ENCODE assay signal across 1 cellular context in the genomic region with DNA sequence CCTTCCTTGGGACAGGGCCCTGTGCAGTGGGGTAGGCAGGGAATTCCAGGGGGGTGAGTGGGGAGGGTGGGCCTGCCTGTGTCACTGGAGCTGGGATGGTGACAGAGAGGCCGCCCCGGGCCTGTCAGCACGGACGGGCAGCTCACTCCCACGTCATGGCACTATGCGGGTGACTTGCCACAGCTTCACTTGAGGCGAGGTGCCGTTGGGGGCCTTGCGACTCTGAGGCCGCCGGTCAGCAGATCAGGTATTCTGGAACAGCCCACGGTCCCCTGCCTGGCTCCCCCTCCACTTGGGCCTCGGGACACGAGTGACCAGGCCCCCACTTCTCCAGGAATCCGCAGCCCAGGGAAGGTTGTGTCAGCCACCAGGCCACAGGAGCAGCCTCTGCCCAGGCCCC.
A peak's percentile ranks its signal among the peaks of the same experiment; 100 is the strongest.
TF ChIP-seq lines count a peak whose summit lies in the region.

No MANE protein-coding gene starts in this region.

TF ChIP-seq in K562, 482 proteins besides CTCF, POLR2A, EP300 and RAD21:
- TF ChIP-seq, protein P1, sequence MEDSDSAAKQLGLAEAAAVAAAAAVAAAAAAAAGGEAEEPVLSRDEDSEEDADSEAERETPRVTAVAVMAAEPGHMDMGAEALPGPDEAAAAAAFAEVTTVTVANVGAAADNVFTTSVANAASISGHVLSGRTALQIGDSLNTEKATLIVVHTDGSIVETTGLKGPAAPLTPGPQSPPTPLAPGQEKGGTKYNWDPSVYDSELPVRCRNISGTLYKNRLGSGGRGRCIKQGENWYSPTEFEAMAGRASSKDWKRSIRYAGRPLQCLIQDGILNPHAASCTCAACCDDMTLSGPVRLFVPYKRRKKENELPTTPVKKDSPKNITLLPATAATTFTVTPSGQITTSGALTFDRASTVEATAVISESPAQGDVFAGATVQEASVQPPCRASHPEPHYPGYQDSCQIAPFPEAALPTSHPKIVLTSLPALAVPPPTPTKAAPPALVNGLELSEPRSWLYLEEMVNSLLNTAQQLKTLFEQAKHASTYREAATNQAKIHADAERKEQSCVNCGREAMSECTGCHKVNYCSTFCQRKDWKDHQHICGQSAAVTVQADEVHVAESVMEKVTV (CRISPR knock-in tag; IDR thresholded peaks at IDR 0.05) = no peak
- TF ChIP-seq, protein P2, sequence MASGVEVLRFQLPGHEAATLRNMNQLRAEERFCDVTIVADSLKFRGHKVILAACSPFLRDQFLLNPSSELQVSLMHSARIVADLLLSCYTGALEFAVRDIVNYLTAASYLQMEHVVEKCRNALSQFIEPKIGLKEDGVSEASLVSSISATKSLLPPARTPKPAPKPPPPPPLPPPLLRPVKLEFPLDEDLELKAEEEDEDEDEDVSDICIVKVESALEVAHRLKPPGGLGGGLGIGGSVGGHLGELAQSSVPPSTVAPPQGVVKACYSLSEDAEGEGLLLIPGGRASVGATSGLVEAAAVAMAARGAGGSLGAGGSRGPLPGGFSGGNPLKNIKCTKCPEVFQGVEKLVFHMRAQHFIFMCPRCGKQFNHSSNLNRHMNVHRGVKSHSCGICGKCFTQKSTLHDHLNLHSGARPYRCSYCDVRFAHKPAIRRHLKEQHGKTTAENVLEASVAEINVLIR (CRISPR knock-in tag; IDR thresholded peaks at IDR 0.05) = no peak
- TF ChIP-seq POLR2G (IDR thresholded peaks at IDR 0.05; ENCODE audit: low read depth, low read length) (peak; percentile 68), POLR3G (IDR thresholded peaks at IDR 0.05; ENCODE audit: extremely low read depth, insufficient read length, insufficient replicate concordance) (no peak), ZNF23 (CRISPR knock-in tag; IDR thresholded peaks at IDR 0.05) (no peak), KAT8 (IDR thresholded peaks at IDR 0.05; ENCODE audit: low read depth) (no peak), SRF (CRISPR knock-in tag; IDR thresholded peaks at IDR 0.05) (no peak), THRAP3 (IDR thresholded peaks at IDR 0.05; ENCODE audit: borderline replicate concordance) (no peak), FOXP1 (CRISPR knock-in tag; IDR thresholded peaks at IDR 0.05) (no peak), YBX1 (IDR thresholded peaks at IDR 0.05) (no peak), LCOR (CRISPR knock-in tag; IDR thresholded peaks at IDR 0.05) (no peak), TAL1 (IDR thresholded peaks at IDR 0.05) (no peak), TAF15 (IDR thresholded peaks at IDR 0.05; ENCODE audit: low read depth, low read length) (no peak), SAP30 (IDR thresholded peaks at IDR 0.05; ENCODE audit: borderline replicate concordance, insufficient read depth, low read depth, low read length, poor library complexity, severe bottlenecking) (peak; percentile 6), ZBTB7A (IDR thresholded peaks at IDR 0.05; ENCODE audit: borderline replicate concordance, control insufficient read depth, low read depth, low read length) (peak; percentile 26; the same call in 1 of the 2 replicates), RBFOX2 (IDR thresholded peaks at IDR 0.05; ENCODE audit: low read depth, low read length) (0 out of 2 replicates have a peak, but pooled peaks have one; percentile 14)
- TF ChIP-seq, protein P3, sequence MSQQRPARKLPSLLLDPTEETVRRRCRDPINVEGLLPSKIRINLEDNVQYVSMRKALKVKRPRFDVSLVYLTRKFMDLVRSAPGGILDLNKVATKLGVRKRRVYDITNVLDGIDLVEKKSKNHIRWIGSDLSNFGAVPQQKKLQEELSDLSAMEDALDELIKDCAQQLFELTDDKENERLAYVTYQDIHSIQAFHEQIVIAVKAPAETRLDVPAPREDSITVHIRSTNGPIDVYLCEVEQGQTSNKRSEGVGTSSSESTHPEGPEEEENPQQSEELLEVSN (IDR thresholded peaks at IDR 0.05; ENCODE audit: borderline replicate concordance in 1 of 2, extremely low read depth in 1 of 2, insufficient read depth in 1 of 2, insufficient read length in 1 of 2, low read depth in 1 of 2, low read length in 1 of 2, poor library complexity in 1 of 2, severe bottlenecking in 1 of 2) = no peak
- TF ChIP-seq, protein P4, sequence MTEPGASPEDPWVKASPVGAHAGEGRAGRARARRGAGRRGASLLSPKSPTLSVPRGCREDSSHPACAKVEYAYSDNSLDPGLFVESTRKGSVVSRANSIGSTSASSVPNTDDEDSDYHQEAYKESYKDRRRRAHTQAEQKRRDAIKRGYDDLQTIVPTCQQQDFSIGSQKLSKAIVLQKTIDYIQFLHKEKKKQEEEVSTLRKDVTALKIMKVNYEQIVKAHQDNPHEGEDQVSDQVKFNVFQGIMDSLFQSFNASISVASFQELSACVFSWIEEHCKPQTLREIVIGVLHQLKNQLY (CRISPR knock-in tag; conservative IDR thresholded peaks at IDR 0.05) = no peak
- TF ChIP-seq, protein P5, sequence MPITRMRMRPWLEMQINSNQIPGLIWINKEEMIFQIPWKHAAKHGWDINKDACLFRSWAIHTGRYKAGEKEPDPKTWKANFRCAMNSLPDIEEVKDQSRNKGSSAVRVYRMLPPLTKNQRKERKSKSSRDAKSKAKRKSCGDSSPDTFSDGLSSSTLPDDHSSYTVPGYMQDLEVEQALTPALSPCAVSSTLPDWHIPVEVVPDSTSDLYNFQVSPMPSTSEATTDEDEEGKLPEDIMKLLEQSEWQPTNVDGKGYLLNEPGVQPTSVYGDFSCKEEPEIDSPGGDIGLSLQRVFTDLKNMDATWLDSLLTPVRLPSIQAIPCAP (CRISPR knock-in tag; IDR thresholded peaks at IDR 0.05; ENCODE audit: borderline replicate concordance) = no peak
- TF ChIP-seq, protein P6, sequence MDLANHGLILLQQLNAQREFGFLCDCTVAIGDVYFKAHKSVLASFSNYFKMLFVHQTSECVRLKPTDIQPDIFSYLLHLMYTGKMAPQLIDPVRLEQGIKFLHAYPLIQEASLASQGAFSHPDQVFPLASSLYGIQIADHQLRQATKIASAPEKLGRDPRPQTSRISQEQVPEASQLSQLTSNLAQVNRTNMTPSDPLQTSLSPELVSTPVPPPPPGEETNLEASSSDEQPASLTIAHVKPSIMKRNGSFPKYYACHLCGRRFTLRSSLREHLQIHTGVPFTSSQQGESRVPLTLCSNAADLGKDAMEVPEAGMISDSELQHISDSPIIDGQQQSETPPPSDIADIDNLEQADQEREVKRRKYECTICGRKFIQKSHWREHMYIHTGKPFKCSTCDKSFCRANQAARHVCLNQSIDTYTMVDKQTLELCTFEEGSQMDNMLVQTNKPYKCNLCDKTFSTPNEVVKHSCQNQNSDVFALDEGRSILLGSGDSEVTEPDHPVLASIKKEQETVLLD (IDR thresholded peaks at IDR 0.05) = no peak
- TF ChIP-seq, protein P7, sequence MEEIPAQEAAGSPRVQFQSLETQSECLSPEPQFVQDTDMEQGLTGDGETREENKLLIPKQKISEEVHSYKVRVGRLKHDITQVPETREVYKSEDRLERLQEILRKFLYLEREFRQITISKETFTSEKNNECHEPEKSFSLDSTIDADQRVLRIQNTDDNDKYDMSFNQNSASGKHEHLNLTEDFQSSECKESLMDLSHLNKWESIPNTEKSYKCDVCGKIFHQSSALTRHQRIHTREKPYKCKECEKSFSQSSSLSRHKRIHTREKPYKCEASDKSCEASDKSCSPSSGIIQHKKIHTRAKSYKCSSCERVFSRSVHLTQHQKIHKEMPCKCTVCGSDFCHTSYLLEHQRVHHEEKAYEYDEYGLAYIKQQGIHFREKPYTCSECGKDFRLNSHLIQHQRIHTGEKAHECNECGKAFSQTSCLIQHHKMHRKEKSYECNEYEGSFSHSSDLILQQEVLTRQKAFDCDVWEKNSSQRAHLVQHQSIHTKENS (CRISPR knock-in tag; IDR thresholded peaks at IDR 0.05) = no peak
- TF ChIP-seq, protein P8, sequence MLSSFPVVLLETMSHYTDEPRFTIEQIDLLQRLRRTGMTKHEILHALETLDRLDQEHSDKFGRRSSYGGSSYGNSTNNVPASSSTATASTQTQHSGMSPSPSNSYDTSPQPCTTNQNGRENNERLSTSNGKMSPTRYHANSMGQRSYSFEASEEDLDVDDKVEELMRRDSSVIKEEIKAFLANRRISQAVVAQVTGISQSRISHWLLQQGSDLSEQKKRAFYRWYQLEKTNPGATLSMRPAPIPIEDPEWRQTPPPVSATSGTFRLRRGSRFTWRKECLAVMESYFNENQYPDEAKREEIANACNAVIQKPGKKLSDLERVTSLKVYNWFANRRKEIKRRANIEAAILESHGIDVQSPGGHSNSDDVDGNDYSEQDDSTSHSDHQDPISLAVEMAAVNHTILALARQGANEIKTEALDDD (IDR thresholded peaks at IDR 0.05) = no peak
- TF ChIP-seq, protein P9, sequence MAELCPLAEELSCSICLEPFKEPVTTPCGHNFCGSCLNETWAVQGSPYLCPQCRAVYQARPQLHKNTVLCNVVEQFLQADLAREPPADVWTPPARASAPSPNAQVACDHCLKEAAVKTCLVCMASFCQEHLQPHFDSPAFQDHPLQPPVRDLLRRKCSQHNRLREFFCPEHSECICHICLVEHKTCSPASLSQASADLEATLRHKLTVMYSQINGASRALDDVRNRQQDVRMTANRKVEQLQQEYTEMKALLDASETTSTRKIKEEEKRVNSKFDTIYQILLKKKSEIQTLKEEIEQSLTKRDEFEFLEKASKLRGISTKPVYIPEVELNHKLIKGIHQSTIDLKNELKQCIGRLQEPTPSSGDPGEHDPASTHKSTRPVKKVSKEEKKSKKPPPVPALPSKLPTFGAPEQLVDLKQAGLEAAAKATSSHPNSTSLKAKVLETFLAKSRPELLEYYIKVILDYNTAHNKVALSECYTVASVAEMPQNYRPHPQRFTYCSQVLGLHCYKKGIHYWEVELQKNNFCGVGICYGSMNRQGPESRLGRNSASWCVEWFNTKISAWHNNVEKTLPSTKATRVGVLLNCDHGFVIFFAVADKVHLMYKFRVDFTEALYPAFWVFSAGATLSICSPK (IDR thresholded peaks at IDR 0.05; ENCODE audit: borderline replicate concordance) = no peak
- TF ChIP-seq, protein P10, sequence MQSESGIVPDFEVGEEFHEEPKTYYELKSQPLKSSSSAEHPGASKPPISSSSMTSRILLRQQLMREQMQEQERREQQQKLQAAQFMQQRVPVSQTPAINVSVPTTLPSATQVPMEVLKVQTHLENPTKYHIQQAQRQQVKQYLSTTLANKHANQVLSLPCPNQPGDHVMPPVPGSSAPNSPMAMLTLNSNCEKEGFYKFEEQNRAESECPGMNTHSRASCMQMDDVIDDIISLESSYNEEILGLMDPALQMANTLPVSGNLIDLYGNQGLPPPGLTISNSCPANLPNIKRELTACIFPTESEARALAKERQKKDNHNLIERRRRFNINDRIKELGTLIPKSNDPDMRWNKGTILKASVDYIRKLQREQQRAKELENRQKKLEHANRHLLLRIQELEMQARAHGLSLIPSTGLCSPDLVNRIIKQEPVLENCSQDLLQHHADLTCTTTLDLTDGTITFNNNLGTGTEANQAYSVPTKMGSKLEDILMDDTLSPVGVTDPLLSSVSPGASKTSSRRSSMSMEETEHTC (IDR thresholded peaks at IDR 0.05) = no peak
